8 cellular contexts compared by ENCODE assay signal in the genomic region with DNA sequence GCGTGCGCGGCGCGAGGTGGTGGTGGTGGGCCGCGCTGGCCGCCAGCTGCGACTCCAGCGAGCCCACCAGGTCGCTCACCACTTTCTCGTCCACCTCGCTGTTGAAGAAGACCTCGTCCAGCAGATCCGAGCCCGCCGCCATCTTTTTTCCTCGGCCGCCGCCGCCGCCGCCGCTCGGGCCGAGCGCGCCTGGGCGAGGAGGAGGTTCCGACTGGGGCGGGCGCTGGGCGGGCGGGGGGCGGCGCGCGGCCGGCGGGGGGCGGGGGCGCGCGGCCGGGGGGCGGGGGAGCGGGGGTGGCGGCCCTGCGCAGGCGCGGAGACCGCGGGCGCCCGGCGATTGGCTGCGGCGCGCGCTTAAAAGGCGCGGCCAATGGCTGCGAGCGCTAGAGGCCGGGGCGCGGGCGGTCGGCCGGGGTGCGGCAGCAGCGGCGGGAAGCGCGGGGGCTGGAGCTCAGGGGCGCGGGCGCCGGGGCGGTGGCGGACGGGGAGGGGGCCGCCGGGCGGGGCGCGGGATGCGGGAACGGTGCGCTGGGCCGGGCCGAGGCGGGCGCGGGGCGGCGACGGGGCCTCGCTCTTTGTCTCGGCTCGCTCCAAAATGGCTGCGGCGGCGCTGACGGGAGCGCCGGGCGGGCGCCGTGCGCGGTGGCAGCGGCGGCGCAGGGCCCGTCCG. TPM values are rescaled to one million over a fixed set of nuclear protein-coding genes. Genes with fewer than 3 reads are reported as not detected.
A peak's percentile ranks its signal among the peaks of the same experiment; 100 is the strongest.
DNase-seq lines count a peak whose midpoint lies in the region; ATAC-seq and TF ChIP-seq lines count a peak whose summit lies in the region.

A gene with protein sequence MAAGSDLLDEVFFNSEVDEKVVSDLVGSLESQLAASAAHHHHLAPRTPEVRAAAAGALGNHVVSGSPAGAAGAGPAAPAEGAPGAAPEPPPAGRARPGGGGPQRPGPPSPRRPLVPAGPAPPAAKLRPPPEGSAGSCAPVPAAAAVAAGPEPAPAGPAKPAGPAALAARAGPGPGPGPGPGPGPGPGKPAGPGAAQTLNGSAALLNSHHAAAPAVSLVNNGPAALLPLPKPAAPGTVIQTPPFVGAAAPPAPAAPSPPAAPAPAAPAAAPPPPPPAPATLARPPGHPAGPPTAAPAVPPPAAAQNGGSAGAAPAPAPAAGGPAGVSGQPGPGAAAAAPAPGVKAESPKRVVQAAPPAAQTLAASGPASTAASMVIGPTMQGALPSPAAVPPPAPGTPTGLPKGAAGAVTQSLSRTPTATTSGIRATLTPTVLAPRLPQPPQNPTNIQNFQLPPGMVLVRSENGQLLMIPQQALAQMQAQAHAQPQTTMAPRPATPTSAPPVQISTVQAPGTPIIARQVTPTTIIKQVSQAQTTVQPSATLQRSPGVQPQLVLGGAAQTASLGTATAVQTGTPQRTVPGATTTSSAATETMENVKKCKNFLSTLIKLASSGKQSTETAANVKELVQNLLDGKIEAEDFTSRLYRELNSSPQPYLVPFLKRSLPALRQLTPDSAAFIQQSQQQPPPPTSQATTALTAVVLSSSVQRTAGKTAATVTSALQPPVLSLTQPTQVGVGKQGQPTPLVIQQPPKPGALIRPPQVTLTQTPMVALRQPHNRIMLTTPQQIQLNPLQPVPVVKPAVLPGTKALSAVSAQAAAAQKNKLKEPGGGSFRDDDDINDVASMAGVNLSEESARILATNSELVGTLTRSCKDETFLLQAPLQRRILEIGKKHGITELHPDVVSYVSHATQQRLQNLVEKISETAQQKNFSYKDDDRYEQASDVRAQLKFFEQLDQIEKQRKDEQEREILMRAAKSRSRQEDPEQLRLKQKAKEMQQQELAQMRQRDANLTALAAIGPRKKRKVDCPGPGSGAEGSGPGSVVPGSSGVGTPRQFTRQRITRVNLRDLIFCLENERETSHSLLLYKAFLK (minus strand): TSS at position 213 of the 670 bp plus-strand sequence. CDS start 71 bp downstream, at position 142.

- ATAC-seq in GM21786 (IDR thresholded peaks at IDR 0.05; ENCODE audit: unreplicated experiment) = peak; percentile 55
- peak; percentile 88 for ATAC-seq in gastroesophageal sphincter

- WGBS in gastroesophageal sphincter (ENCODE audit: low coverage in 1 of 2), 2 donors = no CpG with 5 or more reads among the region's 117 CpGs

- H3K27me3 ChIP-seq in DOHH2 (ENCODE audit: control insufficient read depth, low read length) (no peaks in the 10 kb centered on the region), Karpas-422 (ENCODE audit: low read length) (0 out of 2 replicates have a peak, but pooled peaks cover 3% of the 10 kb centered on the region), gastroesophageal sphincter (no peaks in the 10 kb centered on the region), neutrophil (peaks cover 38% of the 10 kb centered on the region)

- TF ChIP-seq POLR2A in gastroesophageal sphincter (IDR thresholded peaks at IDR 0.05) = peak; percentile 94 to 96

- DNase-seq in Karpas-422 = peak; percentile 92
- peak; percentile 74 for DNase-seq in SK-MEL-5 (ENCODE audit: low read depth, low spot score)
- DNase-seq in activated naive CD4-positive, alpha-beta T cell (lab: John Stamatoyannopoulos, UW) = peak; percentile 55 to 80 (median 61)
- peak in 45 of 49 donors; percentile 29 to 91 (median 73) for DNase-seq in substantia nigra (lab: John Stamatoyannopoulos, UW)

- no peak for TF ChIP-seq CTCF in DOHH2 (IDR thresholded peaks at IDR 0.05; ENCODE audit: low read depth, low read length, poor library complexity, severe bottlenecking)
- no peak for TF ChIP-seq CTCF in gastroesophageal sphincter (IDR thresholded peaks at IDR 0.05)
- TF ChIP-seq CTCF in neutrophil (IDR thresholded peaks at IDR 0.05) = peak; percentile 24

- in situ Hi-C loops in SK-MEL-5 (cut with HindIII; ENCODE audit: low pct_unique_long_range_greater_than_20kb, low sequenced_read_pairs) = no loop called here

- H2AFZ ChIP-seq in Karpas-422 (ENCODE audit: low read length) = peak within 1 kb of the TSS; percentile 69

- H3K9ac ChIP-seq in Karpas-422 (ENCODE audit: low read length) = peak within 1 kb of the TSS; percentile 81

- peaks cover 45% of the 10 kb centered on the region for H3K79me2 ChIP-seq in DOHH2 (ENCODE audit: control insufficient read depth, low read length)
- peaks cover 36% of the 10 kb centered on the region for H3K79me2 ChIP-seq in Karpas-422 (ENCODE audit: low read length)

- H3K4me1 ChIP-seq in DOHH2 (ENCODE audit: control insufficient read depth, low read length) = peaks cover 46% of the 10 kb centered on the region
- H3K4me1 ChIP-seq in Karpas-422 (ENCODE audit: low read length) = peaks cover 40% of the 10 kb centered on the region
- H3K4me1 ChIP-seq in gastroesophageal sphincter = peaks cover 0 to 46% (median 19%) of the 10 kb centered on the region in 3 donors
- peaks cover 30 to 33% of the 10 kb centered on the region in 2 experiments for H3K4me1 ChIP-seq in neutrophil (ENCODE audit: control insufficient read depth in 1 of 2, insufficient read depth in 1 of 2, low read depth in 1 of 2, low read length in 1 of 2)

- H4K20me1 ChIP-seq in DOHH2 (ENCODE audit: control insufficient read depth, insufficient read depth, low read depth, low read length) (peaks cover 14% of the 10 kb centered on the region), Karpas-422 (ENCODE audit: insufficient read depth, low read depth, low read length) (peaks cover 24% of the 10 kb centered on the region; the same call in 1 of the 2 replicates)

- peak within 1 kb of the TSS; percentile 27 for H3K27ac ChIP-seq in DOHH2 (ENCODE audit: low read depth, low read length)
- H3K27ac ChIP-seq in Karpas-422 (ENCODE audit: low read length) = no peak within 1 kb of the TSS
- peak within 1 kb of the TSS; percentile 81 to 99 (median 91) for H3K27ac ChIP-seq in gastroesophageal sphincter
- peak within 1 kb of the TSS; percentile 72 for H3K27ac ChIP-seq in neutrophil
- peak within 1 kb of the TSS; percentile 75 for H3K27ac ChIP-seq in substantia nigra (ENCODE audit: low read depth, low read length, poor library complexity, severe bottlenecking)

- peaks cover 6% of the 10 kb centered on the region for H3F3A ChIP-seq in DOHH2 (ENCODE audit: control insufficient read depth, insufficient read depth)

- H3K4me2 ChIP-seq in DOHH2 (ENCODE audit: low read length) = peak within 1 kb of the TSS; percentile 99
- H3K4me2 ChIP-seq in Karpas-422 (ENCODE audit: low read depth, low read length, poor library complexity, severe bottlenecking) = peak within 1 kb of the TSS; percentile 99

- H3K9me3 ChIP-seq in DOHH2 (ENCODE audit: control insufficient read depth, insufficient read depth, low read length) (no peaks in the 10 kb centered on the region), Karpas-422 (ENCODE audit: low read length) (no peaks in the 10 kb centered on the region), gastroesophageal sphincter (no peaks in the 10 kb centered on the region), neutrophil (no peaks in the 10 kb centered on the region)

- TF ChIP-seq EP300 in gastroesophageal sphincter (IDR thresholded peaks at IDR 0.05) = no peak

- H3K9me2 ChIP-seq in DOHH2 (replicated peaks; ENCODE audit: control insufficient read depth, low read length) = no peaks in the 10 kb centered on the region
- no peaks in the 10 kb centered on the region for H3K9me2 ChIP-seq in Karpas-422 (replicated peaks; ENCODE audit: insufficient read depth, low read length)

- H3K4me3 ChIP-seq in DOHH2 (ENCODE audit: low read length) = peak within 1 kb of the TSS; percentile 86
- peak within 1 kb of the TSS; percentile 77 for H3K4me3 ChIP-seq in Karpas-422 (ENCODE audit: low read length)
- peak within 1 kb of the TSS; percentile 74 to 77 for H3K4me3 ChIP-seq in gastroesophageal sphincter
- H3K4me3 ChIP-seq in neutrophil (ENCODE audit: low read depth in 1 of 2, low read length in 1 of 2) = peak within 1 kb of the TSS; percentile 69

- H3K36me3 ChIP-seq in DOHH2 (ENCODE audit: control insufficient read depth, low read length) (peaks cover 29% of the 10 kb centered on the region), Karpas-422 (ENCODE audit: insufficient read depth, low read length) (no peaks in the 10 kb centered on the region), gastroesophageal sphincter (no peaks in the 10 kb centered on the region), neutrophil (peaks cover 13% of the 10 kb centered on the region)

RNA-seq across cellular contexts. Expression of the gene that starts here (rescaled TPM):
- total RNA-seq in Karpas-422 (2014; rRNA removed; shearing (Covaris generic); ENCODE audit: low replicate concordance) = 19.5 and 19.7 TPM in 2 replicates
- 3.4 and 3.6 TPM in 2 replicates for total RNA-seq in SK-MEL-5 (2014; rRNA removed; shearing (Covaris generic))
- polyA plus RNA-seq in SK-MEL-5 (2015; cell fraction: cytosol; rRNA removed) = 24.9 and 32.7 TPM in 2 replicates
- polyA plus RNA-seq in SK-MEL-5 (2015; cell fraction: nucleus; rRNA removed) = 15.8 and 17.0 TPM in 2 replicates
- total RNA-seq in gastroesophageal sphincter = 10 to 100 TPM in 3 of 4 donors, 1 to 10 TPM in 1; 7.6 to 19.9 (median 15.5) TPM
